In genomic region chr5:1185652-1186350, GRCh38 we compare ENCODE assay signal across 1 cellular context.
TF ChIP-seq lines count a peak whose summit lies in the region.

No MANE protein-coding gene starts in this region.

TF ChIP-seq in K562, 482 proteins besides CTCF, POLR2A, EP300 and RAD21 (continued from another document):
- TF ChIP-seq, protein P1, sequence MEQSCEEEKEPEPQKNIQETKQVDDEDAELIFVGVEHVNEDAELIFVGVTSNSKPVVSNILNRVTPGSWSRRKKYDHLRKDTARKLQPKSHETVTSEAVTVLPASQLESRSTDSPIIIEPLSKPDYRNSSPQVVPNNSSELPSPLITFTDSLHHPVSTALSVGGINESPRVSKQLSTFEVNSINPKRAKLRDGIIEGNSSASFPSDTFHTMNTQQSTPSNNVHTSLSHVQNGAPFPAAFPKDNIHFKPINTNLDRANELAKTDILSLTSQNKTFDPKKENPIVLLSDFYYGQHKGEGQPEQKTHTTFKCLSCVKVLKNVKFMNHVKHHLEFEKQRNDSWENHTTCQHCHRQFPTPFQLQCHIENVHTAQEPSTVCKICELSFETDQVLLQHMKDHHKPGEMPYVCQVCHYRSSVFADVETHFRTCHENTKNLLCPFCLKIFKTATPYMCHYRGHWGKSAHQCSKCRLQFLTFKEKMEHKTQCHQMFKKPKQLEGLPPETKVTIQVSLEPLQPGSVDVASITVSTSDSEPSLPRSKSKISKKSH (CRISPR knock-in tag; IDR thresholded peaks at IDR 0.05) = no peak
- TF ChIP-seq, protein P2, sequence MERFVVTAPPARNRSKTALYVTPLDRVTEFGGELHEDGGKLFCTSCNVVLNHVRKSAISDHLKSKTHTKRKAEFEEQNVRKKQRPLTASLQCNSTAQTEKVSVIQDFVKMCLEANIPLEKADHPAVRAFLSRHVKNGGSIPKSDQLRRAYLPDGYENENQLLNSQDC (CRISPR knock-in tag; IDR thresholded peaks at IDR 0.05) = no peak
- peak; percentile 95 for TF ChIP-seq TAL1 (IDR thresholded peaks at IDR 0.05)
- no peak for TF ChIP-seq ZNF3 (CRISPR knock-in tag; IDR thresholded peaks at IDR 0.05)
- peak; percentile 73; the same call in 1 of the 2 replicates for TF ChIP-seq RUNX1 (IDR thresholded peaks at IDR 0.05; ENCODE audit: low read depth)
TF ChIP-seq in K562: peak in this region for 183.
